ENCODE assay signal across 11 cellular contexts in the genomic region with DNA sequence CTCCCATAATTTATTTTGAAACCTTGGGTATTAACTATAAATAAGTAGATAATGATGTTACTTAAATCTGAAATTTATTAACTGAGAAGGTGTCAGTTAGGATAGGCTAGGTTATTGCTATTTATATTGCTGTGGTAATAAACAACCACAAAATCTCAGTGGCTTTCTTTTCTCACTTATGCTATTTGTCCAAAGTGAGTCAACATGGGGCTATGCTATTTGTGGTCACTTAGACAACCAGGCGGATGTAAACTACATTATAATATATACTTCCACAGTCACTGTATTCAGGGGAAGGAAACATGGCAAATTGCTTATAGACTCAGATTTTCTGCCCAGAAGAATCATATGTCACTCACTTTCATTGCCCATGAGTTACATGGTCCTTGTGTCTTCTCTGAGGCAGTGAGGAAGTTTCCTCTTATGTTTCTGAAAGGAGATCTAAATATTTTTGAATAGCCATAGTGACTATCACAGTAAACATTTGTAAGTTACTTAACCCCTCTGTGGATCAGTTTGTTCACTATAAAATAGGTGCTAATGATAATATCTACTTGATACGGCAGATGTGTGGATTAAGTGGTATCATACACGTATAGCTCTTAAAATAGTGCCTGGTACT. TPM values are rescaled to one million over a fixed set of nuclear protein-coding genes. Genes with fewer than 3 reads are reported as not detected.
DNase-seq lines count a peak whose midpoint lies in the region; ATAC-seq, FAIRE-seq and TF ChIP-seq lines count a peak whose summit lies in the region.
"Had no signal": no experiment of that assay in that cellular context is flagged by ENCODE, and none has a peak within 500 bp of the region (broad histone marks: within the 10 kb centered on the region; RNA-seq: fewer than 3 reads in every experiment).

No MANE protein-coding gene starts in this region.

- H3K9me3 Mint-ChIP-seq in MCF 10A (ENCODE audit: unreplicated experiment) = no peaks in the 10 kb centered on the region
- H3K9me3 Mint-ChIP-seq: neural crest cell had no signal

- TF ChIP-seq CTCF in MCF 10A (IDR thresholded peaks at IDR 0.05; ENCODE audit: unreplicated experiment) (no peak), breast epithelium (IDR thresholded peaks at IDR 0.05) (no peak)

- H3K36me3 ChIP-seq in breast epithelium = no peaks in the 10 kb centered on the region

- CTCF ChIA-PET in MCF 10A (lab: Yijun Ruan, JAX) = interaction anchor here (0.6 to 1.7 kb wide), 2 partner anchors 224 to 253 kb away, joined by 3 to 5 read pairs; no protein-coding TSS in a partner anchor

- H3K27ac Mint-ChIP-seq in MCF 10A (ENCODE audit: low read depth, unreplicated experiment) = no peak overlapping the region

- TF ChIP-seq POLR2A in breast epithelium (IDR thresholded peaks at IDR 0.05) = no peak

- no peak overlapping the region for H3K4me3 ChIP-seq in breast epithelium

- POLR2A ChIA-PET in MCF 10A (lab: Yijun Ruan, JAX) = interaction anchor here (1.2 kb wide), 1 partner anchor 20 kb away, joined by 3 read pairs; a partner anchor contains a TSS

- H3K4me1 ChIP-seq in breast epithelium = no peaks in the 10 kb centered on the region

- no peaks in the 10 kb centered on the region for H3K9me3 ChIP-seq in breast epithelium

- no TSS peak for BruUV-seq in MCF 10A (replicated peaks; lab: Mats Ljungman, UMichigan)

- no peak overlapping the region for H3K27ac ChIP-seq in breast epithelium
- H3K27ac ChIP-seq: epithelial cell of prostate had no signal

- H3K4me1 Mint-ChIP-seq in MCF 10A (ENCODE audit: insufficient read depth, unreplicated experiment) = no peaks in the 10 kb centered on the region
- H3K4me1 Mint-ChIP-seq: neural crest cell had no signal

- no peaks in the 10 kb centered on the region for H3K27me3 Mint-ChIP-seq in MCF 10A (ENCODE audit: insufficient read depth, unreplicated experiment)

- no peak overlapping the region for H3K4me3 Mint-ChIP-seq in MCF 10A (ENCODE audit: unreplicated experiment)
- H3K4me3 Mint-ChIP-seq: neural crest cell had no signal

- H3K36me3 Mint-ChIP-seq in MCF 10A (ENCODE audit: insufficient read depth, unreplicated experiment) = peaks cover 10% of the 10 kb centered on the region

- peak; percentile 74 for ATAC-seq in HG03060 (IDR thresholded peaks at IDR 0.05; ENCODE audit: low read depth, unreplicated experiment)
- ATAC-seq: HCT116 had no signal

- FAIRE-seq in urothelium cell line (lab: Jason Lieb, UNC) = no peak

- intact Hi-C loops in MCF 10A (cut with micrococcal nuclease) (no loop called here), breast epithelium (cut with DNase I; ENCODE audit: low total_unique reads) (no loop called here)

- peak; percentile 26 for DNase-seq in MCF 10A (ENCODE audit: unreplicated experiment)
- DNase-seq in breast epithelium (ENCODE audit: low spot score in 2 of 2) = no peak
- peak; percentile 83 for DNase-seq in SW480 (ENCODE audit: low spot score)
- no peak for DNase-seq in Ammon's horn (ENCODE audit: low spot score)
- DNase-seq in 8988T = no peak
- no peak for DNase-seq in urothelium cell line (ENCODE audit: low spot score)
- DNase-seq in mucosa of gallbladder (ENCODE audit: low spot score) = no peak

- no peaks in the 10 kb centered on the region for H3K27me3 ChIP-seq in breast epithelium

RNA-seq across cellular contexts. Expression of a gene that starts 19.8 kb away (rescaled TPM):
- total RNA-seq in MCF 10A (2022) (39.7 and 40.1 TPM in 2 replicates), breast epithelium (10 to 100 TPM; 35.8 to 48.2 (median 46.4) TPM), mucosa of gallbladder (36.6 TPM)

RNA-seq across cellular contexts. Expression of a gene that starts 20.6 kb away (rescaled TPM):
- total RNA-seq in MCF 10A (2022) (17.5 and 20.0 TPM in 2 replicates), breast epithelium (10 to 100 TPM; 48.5 to 99.5 (median 55.2) TPM), mucosa of gallbladder (62.1 TPM)

Comparison
In these comparisons a context has a peak if more than half of its experiments do, and no peak if none do; other contexts are left out.
1. DNase-seq: peak in MCF 10A (single experiment) and SW480 (single experiment); none in breast epithelium (0 of 2), Ammon's horn (single experiment), 8988T (single experiment), urothelium cell line (single experiment) and mucosa of gallbladder (single experiment).